Comparison of ENCODE assay signal across 35 cellular contexts in the genomic region with DNA sequence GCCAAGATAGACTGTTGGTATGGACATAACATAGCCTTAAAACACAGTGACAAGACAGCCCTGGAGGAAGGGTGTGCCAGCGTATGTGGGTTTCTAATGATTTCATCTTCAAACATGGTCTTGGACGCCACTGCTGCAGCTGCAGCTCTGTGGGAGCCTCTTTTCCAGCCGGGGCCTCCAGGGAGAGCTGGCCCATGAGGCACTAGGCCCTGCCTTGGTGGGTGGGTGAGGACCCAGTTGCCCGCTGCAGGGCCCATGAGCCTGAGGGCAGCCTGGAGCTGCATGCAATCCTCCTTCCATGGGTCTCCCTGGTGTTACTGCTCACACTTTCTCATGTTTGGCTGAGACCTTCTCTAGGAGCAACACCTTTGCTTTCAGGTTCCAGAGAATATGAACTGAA.
"Had no signal": no experiment of that assay in that cellular context is flagged by ENCODE, and none has a peak within 500 bp of the region (broad histone marks: within the 10 kb centered on the region; RNA-seq: fewer than 3 reads in every experiment).

No MANE protein-coding gene starts in this region.

- DNase-seq: activated B cell treated with CpG ODN at 0.5 μM for 24 hours; activated CD4-positive, alpha-beta memory T cell treated with anti-CD3 and anti-CD28 coated beads for 36 hours; activated CD4-positive, alpha-beta T cell treated with anti-CD3 and anti-CD28 coated beads for 4 hours; activated CD4-positive, alpha-beta T cell treated with anti-CD3 and anti-CD28 coated beads, Interleukin-2, amount 10 ng/mL, durations not matched to agents 24 days and 14 days; activated CD4-positive, alpha-beta T cell treated with anti-CD3 and anti-CD28 coated beads, Interleukin-2, amount 50 U/mL, for 1 hour; activated CD4-positive, alpha-beta T cell treated with anti-CD3 and anti-CD28 coated beads, Interleukin-2, amount 50 U/mL, for 4 hours; activated CD4-positive, CD25-positive, alpha-beta regulatory T cell treated with anti-CD3 and anti-CD28 coated beads, Interleukin-2, amount 50 U/mL, for 72 hours; activated CD8-positive, alpha-beta memory T cell treated with anti-CD3 and anti-CD28 coated beads, Interleukin-2, amount 50 U/mL, for 4 hours; activated CD8-positive, alpha-beta T cell treated with anti-CD3 and anti-CD28 coated beads for 36 hours; activated gamma-delta T cell treated with Interleukin-2 at 50 U/mL for 16 hours; activated naive CD4-positive, alpha-beta T cell; activated naive CD4-positive, alpha-beta T cell treated with anti-CD3 and anti-CD28 coated beads for 36 hours; activated naive CD4-positive, alpha-beta T cell treated with anti-CD3 and anti-CD28 coated beads, Interleukin-2, amount 50 U/mL, for 16 hours; activated naive CD8-positive, alpha-beta T cell treated with anti-CD3 and anti-CD28 coated beads for 36 hours; activated T-cell treated with anti-CD3 and anti-CD28 coated beads for 4 hours; activated T-cell treated with anti-CD3 and anti-CD28 coated beads, Interleukin-2, amount 50 U/mL, for 1 hour; activated T-cell treated with anti-CD3 and anti-CD28 coated beads, Interleukin-2, amount 50 U/mL, for 4 hours; activated T-cell treated with anti-CD3 and anti-CD28 coated beads, Interleukin-2, amount 50 U/mL, for 72 hours; adrenal gland; amniotic stem cell; aorta; body of pancreas; caudate nucleus; cerebellar nuclear complex; T-helper 1 cell; T-helper 2 cell; T-helper 9 cell had no signal

- H3K4me3 Mint-ChIP-seq: activated B cell treated with CpG ODN at 0.5 μM for 24 hours; activated CD4-positive, alpha-beta memory T cell treated with anti-CD3 and anti-CD28 coated beads for 36 hours; activated CD4-positive, alpha-beta T cell treated with anti-CD3 and anti-CD28 coated beads, Interleukin-2, amount 10 ng/mL, durations not matched to agents 24 days and 14 days; activated CD8-positive, alpha-beta T cell treated with anti-CD3 and anti-CD28 coated beads for 36 hours; activated naive CD4-positive, alpha-beta T cell treated with anti-CD3 and anti-CD28 coated beads for 36 hours; activated naive CD8-positive, alpha-beta T cell treated with anti-CD3 and anti-CD28 coated beads for 36 hours; activated T-cell treated with anti-CD3 and anti-CD28 coated beads, Interleukin-2, amount 50 U/mL, for 4 hours; activated T-cell treated with anti-CD3 and anti-CD28 coated beads, Interleukin-2, amount 50 U/mL, for 72 hours; activated T-helper 1 cell treated with anti-CD3 and anti-CD28 coated beads, Interleukin-12 subunit alpha, Interleukin-12 subunit beta, Interleukin-2, Interleukin-4 antibody, amounts not matched to agents 30 ng/mL and 10 ng/mL and 1 ng/mL, durations not matched to agents 14 hours and 24 hours and 36 hours; activated T-helper 17 cell treated with anti-CD3 and anti-CD28 coated beads, Interleukin-2, amount 50 U/mL, for 72 hours; central memory CD8-positive, alpha-beta T cell; T-helper 1 cell treated with Interleukin-12 subunit alpha and Interleukin-12 subunit beta and Interleukin-4 antibody, amounts not matched to agents 30 μg/mL and 1 μg/mL, for 36 hours; T-helper 2 cell treated with Interferon-gamma antibody and Interleukin-4, amounts not matched to agents 5 μg/mL and 100 μg/mL, for 36 hours had no signal

- H3K4me1 ChIP-seq: adrenal gland, body of pancreas had no signal

- H3K4me1 Mint-ChIP-seq: activated B cell treated with CpG ODN at 0.5 μM for 24 hours; activated CD4-positive, alpha-beta T cell treated with anti-CD3 and anti-CD28 coated beads, Interleukin-2, amount 10 ng/mL, durations not matched to agents 24 days and 14 days; activated naive CD8-positive, alpha-beta T cell treated with anti-CD3 and anti-CD28 coated beads for 36 hours; activated T-helper 17 cell treated with anti-CD3 and anti-CD28 coated beads, Interleukin-2, amount 50 U/mL, for 72 hours; central memory CD8-positive, alpha-beta T cell had no signal

- H3K27ac Mint-ChIP-seq: activated B cell treated with CpG ODN at 0.5 μM for 24 hours; activated CD4-positive, alpha-beta memory T cell treated with anti-CD3 and anti-CD28 coated beads for 36 hours; activated CD4-positive, alpha-beta T cell treated with anti-CD3 and anti-CD28 coated beads, Interleukin-2, amount 10 ng/mL, durations not matched to agents 24 days and 14 days; activated CD8-positive, alpha-beta T cell treated with anti-CD3 and anti-CD28 coated beads for 36 hours; activated naive CD4-positive, alpha-beta T cell treated with anti-CD3 and anti-CD28 coated beads for 36 hours; activated naive CD4-positive, alpha-beta T cell treated with anti-CD3 and anti-CD28 coated beads, Interleukin-2, amount 50 U/mL, for 72 hours; activated naive CD8-positive, alpha-beta T cell treated with anti-CD3 and anti-CD28 coated beads for 36 hours; activated T-cell treated with anti-CD3 and anti-CD28 coated beads, Interleukin-2, amount 50 U/mL, for 72 hours; activated T-helper 1 cell treated with anti-CD3 and anti-CD28 coated beads, Interleukin-12 subunit alpha, Interleukin-12 subunit beta, Interleukin-2, Interleukin-4 antibody, amounts not matched to agents 30 ng/mL and 10 ng/mL and 1 ng/mL, durations not matched to agents 14 hours and 24 hours and 36 hours; activated T-helper 17 cell treated with anti-CD3 and anti-CD28 coated beads, Interleukin-2, amount 50 U/mL, for 72 hours; T-helper 1 cell treated with Interleukin-12 subunit alpha and Interleukin-12 subunit beta and Interleukin-4 antibody, amounts not matched to agents 30 μg/mL and 1 μg/mL, for 36 hours; T-helper 2 cell treated with Interferon-gamma antibody and Interleukin-4, amounts not matched to agents 5 μg/mL and 100 μg/mL, for 36 hours had no signal

- H3K4me3 ChIP-seq: adrenal gland, body of pancreas, cardiac muscle cell had no signal

- H3K9me3 ChIP-seq: adrenal gland, body of pancreas had no signal

- H3K36me3 Mint-ChIP-seq: activated CD4-positive, alpha-beta memory T cell treated with anti-CD3 and anti-CD28 coated beads for 36 hours; activated naive CD4-positive, alpha-beta T cell treated with anti-CD3 and anti-CD28 coated beads, Interleukin-2, amount 50 U/mL, for 72 hours; activated naive CD8-positive, alpha-beta T cell treated with anti-CD3 and anti-CD28 coated beads for 36 hours had no signal

- H3K9me3 Mint-ChIP-seq: activated B cell treated with CpG ODN at 0.5 μM for 24 hours; activated CD4-positive, alpha-beta memory T cell treated with anti-CD3 and anti-CD28 coated beads for 36 hours; activated CD4-positive, alpha-beta T cell treated with anti-CD3 and anti-CD28 coated beads, Interleukin-2, amount 10 ng/mL, durations not matched to agents 24 days and 14 days; activated CD8-positive, alpha-beta T cell treated with anti-CD3 and anti-CD28 coated beads for 36 hours; activated naive CD4-positive, alpha-beta T cell treated with anti-CD3 and anti-CD28 coated beads for 36 hours; activated naive CD4-positive, alpha-beta T cell treated with anti-CD3 and anti-CD28 coated beads, Interleukin-2, amount 50 U/mL, for 72 hours; activated naive CD8-positive, alpha-beta T cell treated with anti-CD3 and anti-CD28 coated beads for 36 hours; activated T-cell treated with anti-CD3 and anti-CD28 coated beads, Interleukin-2, amount 50 U/mL, for 4 hours; activated T-cell treated with anti-CD3 and anti-CD28 coated beads, Interleukin-2, amount 50 U/mL, for 72 hours; activated T-helper 1 cell treated with anti-CD3 and anti-CD28 coated beads, Interleukin-12 subunit alpha, Interleukin-12 subunit beta, Interleukin-2, Interleukin-4 antibody, amounts not matched to agents 30 ng/mL and 10 ng/mL and 1 ng/mL, durations not matched to agents 14 hours and 24 hours and 36 hours; activated T-helper 17 cell treated with anti-CD3 and anti-CD28 coated beads, Interleukin-2, amount 50 U/mL, for 72 hours; central memory CD8-positive, alpha-beta T cell; T-helper 1 cell treated with Interleukin-12 subunit alpha and Interleukin-12 subunit beta and Interleukin-4 antibody, amounts not matched to agents 30 μg/mL and 1 μg/mL, for 36 hours; T-helper 2 cell treated with Interferon-gamma antibody and Interleukin-4, amounts not matched to agents 5 μg/mL and 100 μg/mL, for 36 hours had no signal

- H3K36me3 ChIP-seq: adrenal gland, cardiac muscle cell had no signal

- H3K27ac ChIP-seq: adrenal gland, body of pancreas, cardiac muscle cell, VCaP had no signal

- H3K27me3 Mint-ChIP-seq: activated CD8-positive, alpha-beta T cell treated with anti-CD3 and anti-CD28 coated beads for 36 hours had no signal

- ATAC-seq: activated CD8-positive, alpha-beta T cell treated with anti-CD3 and anti-CD28 coated beads for 36 hours; activated naive CD4-positive, alpha-beta T cell treated with anti-CD3 and anti-CD28 coated beads, Interleukin-2, amount 50 U/mL, for 72 hours; activated T-cell treated with anti-CD3 and anti-CD28 coated beads, Interleukin-2, amount 50 U/mL, for 4 hours; activated T-cell treated with anti-CD3 and anti-CD28 coated beads, Interleukin-2, amount 50 U/mL, for 72 hours; activated T-helper 17 cell treated with anti-CD3 and anti-CD28 coated beads, Interleukin-2, amount 50 U/mL, for 72 hours; body of pancreas had no signal

- H3K27me3 ChIP-seq: adrenal gland, body of pancreas, cardiac muscle cell had no signal
